Comparison of ENCODE assay signal across 11 cellular contexts in the genomic region with DNA sequence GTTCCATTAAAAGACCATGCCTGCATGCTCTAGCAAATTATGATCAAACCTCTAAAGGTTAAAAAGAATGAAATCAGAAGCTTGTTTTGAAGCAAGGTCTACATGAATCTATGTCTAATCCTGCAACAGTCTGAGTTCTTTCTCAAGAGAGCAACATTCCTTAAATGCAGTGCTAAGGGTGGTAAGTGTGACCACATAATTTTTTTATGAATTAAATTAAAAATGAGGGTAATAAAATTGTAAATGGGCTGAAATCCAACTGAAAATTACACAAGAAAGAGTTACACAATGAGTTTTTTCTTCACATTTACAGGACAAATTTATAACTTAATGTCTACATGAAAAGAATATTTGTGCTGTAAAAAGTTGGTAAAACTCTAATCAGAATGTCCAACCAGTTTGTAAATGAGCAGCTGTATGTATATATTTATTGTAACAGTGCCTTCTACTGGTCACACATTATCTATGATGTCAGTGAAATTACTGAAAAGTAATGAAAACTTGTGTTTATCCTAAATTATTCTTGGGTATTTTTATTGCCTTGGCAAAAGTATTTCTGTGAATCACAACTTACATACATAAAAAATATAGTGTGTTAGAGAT.
DNase-seq lines count a peak whose midpoint lies in the region; ATAC-seq and TF ChIP-seq lines count a peak whose summit lies in the region.
"Had no signal": no experiment of that assay in that cellular context is flagged by ENCODE, and none has a peak within 500 bp of the region (broad histone marks: within the 10 kb centered on the region; RNA-seq: fewer than 3 reads in every experiment).

No MANE protein-coding gene starts in this region.

- no peaks in the 10 kb centered on the region for H3K4me1 Mint-ChIP-seq in stimulated activated effector memory CD8-positive, alpha-beta T cell treated with anti-CD3 and anti-CD28 coated beads, Interleukin-12 subunit alpha, Interleukin-12 subunit beta, amount 100 ng/mL, for 72 hours

- CTCF ChIA-PET in AG04449 (lab: Yijun Ruan, JAX): interaction anchor here (0.7 to 4.4 kb wide), 18 partner anchors 9 to 676 kb away, joined by 3 to 26 read pairs (median 4); no protein-coding TSS in a partner anchor

- H3K4me3 ChIP-seq in AG04449 (ENCODE audit: low read depth, low read length): no peak overlapping the region
- no peak overlapping the region for H3K4me3 ChIP-seq in foreskin fibroblast (ENCODE audit: low read depth in 1 of 2, low read length in 2 of 2)

- TF ChIP-seq CTCF in AG04449 (IDR thresholded peaks at IDR 0.05; ENCODE audit: insufficient read depth, low read length, missing control alignments) (peak; percentile 14), foreskin fibroblast (IDR thresholded peaks at IDR 0.05; ENCODE audit: low read depth, low read length) (peak; percentile 17)

- ATAC-seq in GM18861 (IDR thresholded peaks at IDR 0.05; ENCODE audit: unreplicated experiment): peak; percentile 42
- no peak for ATAC-seq in stimulated activated effector memory CD8-positive, alpha-beta T cell treated with anti-CD3 and anti-CD28 coated beads, Interleukin-12 subunit alpha, Interleukin-12 subunit beta, amount 100 ng/mL, for 72 hours
- ATAC-seq: stimulated activated naive CD8-positive, alpha-beta T cell treated with anti-CD3 and anti-CD28 coated beads, Interleukin-15, Interleukin-2, amounts not matched to agents 100 U/mL and 50 U/mL, for 24 hours had no signal

- H3K9me3 Mint-ChIP-seq in stimulated activated effector memory CD8-positive, alpha-beta T cell treated with anti-CD3 and anti-CD28 coated beads, Interleukin-12 subunit alpha, Interleukin-12 subunit beta, amount 100 ng/mL, for 72 hours: peaks cover 2% of the 10 kb centered on the region
- H3K9me3 Mint-ChIP-seq: activated T-helper 1 cell treated with anti-CD3 and anti-CD28 coated beads, Interleukin-12 subunit alpha, Interleukin-12 subunit beta, Interleukin-2, Interleukin-4 antibody, amounts not matched to agents 30 ng/mL and 10 ng/mL and 1 ng/mL, durations not matched to agents 14 hours and 24 hours and 36 hours had no signal

- POLR2A ChIA-PET in AG04449 (lab: Yijun Ruan, JAX): no interaction called here

- H3K27ac Mint-ChIP-seq in stimulated activated effector memory CD8-positive, alpha-beta T cell treated with anti-CD3 and anti-CD28 coated beads, Interleukin-12 subunit alpha, Interleukin-12 subunit beta, amount 100 ng/mL, for 72 hours: no peak overlapping the region
- H3K27ac Mint-ChIP-seq: activated T-helper 1 cell treated with anti-CD3 and anti-CD28 coated beads, Interleukin-12 subunit alpha, Interleukin-12 subunit beta, Interleukin-2, Interleukin-4 antibody, amounts not matched to agents 30 ng/mL and 10 ng/mL and 1 ng/mL, durations not matched to agents 14 hours and 24 hours and 36 hours had no signal

- no peaks in the 10 kb centered on the region for H3K36me3 Mint-ChIP-seq in stimulated activated effector memory CD8-positive, alpha-beta T cell treated with anti-CD3 and anti-CD28 coated beads, Interleukin-12 subunit alpha, Interleukin-12 subunit beta, amount 100 ng/mL, for 72 hours

- no peak overlapping the region for H3K4me3 Mint-ChIP-seq in stimulated activated effector memory CD8-positive, alpha-beta T cell treated with anti-CD3 and anti-CD28 coated beads, Interleukin-12 subunit alpha, Interleukin-12 subunit beta, amount 100 ng/mL, for 72 hours
- H3K4me3 Mint-ChIP-seq: activated T-helper 1 cell treated with anti-CD3 and anti-CD28 coated beads, Interleukin-12 subunit alpha, Interleukin-12 subunit beta, Interleukin-2, Interleukin-4 antibody, amounts not matched to agents 30 ng/mL and 10 ng/mL and 1 ng/mL, durations not matched to agents 14 hours and 24 hours and 36 hours had no signal

- no peak for DNase-seq in AG04449 (ENCODE audit: low read depth, low spot score)
- DNase-seq in RKO (ENCODE audit: low spot score): peak; percentile 40
- DNase-seq in foreskin fibroblast: peak in 1 of 2 donors; percentile 24
- DNase-seq in cerebellar cortex (ENCODE audit: low spot score): no peak
- DNase-seq in activated CD4-positive, alpha-beta T cell treated with anti-CD3 and anti-CD28 coated beads for 4 hours: no peak
- no peak for DNase-seq in NCI-H1694 treated with DMSO at 0.1 percent for 48 hours (lab: John Stamatoyannopoulos, UW)
- DNase-seq in stimulated activated effector memory CD8-positive, alpha-beta T cell treated with anti-CD3 and anti-CD28 coated beads, Interleukin-12 subunit alpha, Interleukin-12 subunit beta, amount 100 ng/mL, for 72 hours (ENCODE audit: low spot score in 2 of 2): no peak
- DNase-seq: glutamatergic neuron; stimulated activated naive CD8-positive, alpha-beta T cell treated with anti-CD3 and anti-CD28 coated beads, Interleukin-15, Interleukin-2, amounts not matched to agents 100 U/mL and 50 U/mL, for 24 hours had no signal
